Comparison of ENCODE assay signal across 8 cellular contexts in genomic region chr10:21515581-21516269, GRCh38. TPM values are rescaled to one million over a fixed set of nuclear protein-coding genes. Genes with fewer than 3 reads are reported as not detected.
A peak's percentile ranks its signal among the peaks of the same experiment; 100 is the strongest.
DNase-seq lines count a peak whose midpoint lies in the region; ATAC-seq and TF ChIP-seq lines count a peak whose summit lies in the region.

No MANE protein-coding gene starts in this region.

- H3K36me3 ChIP-seq in SK-N-MC (ENCODE audit: insufficient read depth, low read length) (no peaks in the 10 kb centered on the region), psoas muscle (ENCODE audit: insufficient read depth in 1 of 2, low read depth in 1 of 2) (no peaks in the 10 kb centered on the region)

- H3K4me1 ChIP-seq in psoas muscle: peaks cover 21% of the 10 kb centered on the region

- TF ChIP-seq CTCF in fibroblast of pulmonary artery (IDR thresholded peaks at IDR 0.05; ENCODE audit: low read length, missing control alignments) (no peak), psoas muscle (IDR thresholded peaks at IDR 0.05) (no peak)

- H3K27ac ChIP-seq in SK-N-MC: 0 out of 2 replicates have a peak overlapping the region, but pooled peaks have one; percentile 46
- no peak overlapping the region for H3K27ac ChIP-seq in psoas muscle

- intact Hi-C loops in psoas muscle (cut with DNase I): loop anchor here (2.0 to 10.0 kb wide), 2 partner anchors 15 to 1039 kb away; no protein-coding TSS in a partner anchor

- DNase-seq in EL: peak; percentile 22
- no peak for DNase-seq in SK-N-MC (ENCODE audit: low read depth, low spot score)
- DNase-seq in fibroblast of pulmonary artery (ENCODE audit: low read depth): peak; percentile 25
- no peak for DNase-seq in psoas muscle
- no peak for DNase-seq in epidermal melanocyte (ENCODE audit: insufficient read length, low spot score)
- no peak for DNase-seq in GDM1 (lab: John Stamatoyannopoulos, UW)
- DNase-seq in AG20443 (ENCODE audit: low spot score): no peak

- no peak overlapping the region for H3K9ac ChIP-seq in SK-N-MC (ENCODE audit: insufficient read length)

- no peaks in the 10 kb centered on the region for H3K9me3 ChIP-seq in SK-N-MC (ENCODE audit: low read depth, low read length)
- H3K9me3 ChIP-seq in psoas muscle: no peaks in the 10 kb centered on the region

- ATAC-seq in psoas muscle (no peak), GM21447 (IDR thresholded peaks at IDR 0.05; ENCODE audit: unreplicated experiment) (no peak)

- H3K27me3 ChIP-seq in psoas muscle (ENCODE audit: insufficient read depth in 3 of 3, low read length in 2 of 3): peaks cover 0 to 8% (median 0%) of the 10 kb centered on the region in 3 donors

- 49 to 56% (median 53%) methylated on average over 12 of the region's 12 CpGs for WGBS in psoas muscle, 3 donors

- H3K4me3 ChIP-seq in SK-N-MC (peak overlapping the region; percentile 69), fibroblast of pulmonary artery (replicated peaks; ENCODE audit: low read depth, low read length) (peak overlapping the region; percentile 65), psoas muscle (peak overlapping the region; percentile 77)

RNA-seq across cellular contexts. Expression of gene SKIDA1, which starts 9.8 kb away (rescaled TPM):
- under 1 TPM; 0.15 to 0.79 (median 0.35) TPM for total RNA-seq in psoas muscle
- under 1 TPM; 0.04 to 0.21 (median 0.11) TPM for polyA plus RNA-seq in psoas muscle

RNA-seq across cellular contexts. Expression of gene MLLT10, which starts 18.3 kb away (rescaled TPM):
- 10 to 100 TPM; 11.8 to 21.1 (median 16.9) TPM for total RNA-seq in psoas muscle
- 10 to 100 TPM in 1 of 3 donors, 1 to 10 TPM in 2; 9.6 to 16.0 (median 10.0) TPM for polyA plus RNA-seq in psoas muscle

Comparison
In these comparisons a context has a peak if more than half of its experiments do, and no peak if none do; other contexts are left out.
1. DNase-seq: peak in EL (single experiment) and fibroblast of pulmonary artery (single experiment); none in SK-N-MC (single experiment), psoas muscle (0 of 2), epidermal melanocyte (single experiment), GDM1 (single experiment) and AG20443 (single experiment).
2. Peak in every context shown above with its lines, with median percentiles within 50 percentile points of each other: H3K4me3 ChIP-seq.